In genomic region chr2:187358531-187358930, GRCh38 we compare ENCODE assay signal across 17 cellular contexts.
"Had no signal": no experiment of that assay in that cellular context is flagged by ENCODE, and none has a peak within 500 bp of the region (broad histone marks: within the 10 kb centered on the region; RNA-seq: fewer than 3 reads in every experiment).

No MANE protein-coding gene starts in this region.

- H3K36me3 ChIP-seq: gastrocnemius medialis, prostate gland, right atrium auricular region, WERI-Rb-1 had no signal

- H3K27ac ChIP-seq: body of pancreas, epithelial cell of prostate, gastrocnemius medialis, left ventricle myocardium inferior, prostate gland, right atrium auricular region, tibial artery, WERI-Rb-1 had no signal

- H3K9me3 ChIP-seq: body of pancreas, gastrocnemius medialis, left ventricle myocardium inferior, prostate gland, right atrium auricular region, tibial artery had no signal

- H3K27me3 ChIP-seq: body of pancreas, gastrocnemius medialis, right atrium auricular region, tibial artery had no signal

- H3K4me1 ChIP-seq: body of pancreas, gastrocnemius medialis, prostate gland, right atrium auricular region had no signal

- H3K4me3 ChIP-seq: body of pancreas, gastrocnemius medialis, left ventricle myocardium inferior, prostate gland, right atrium auricular region, tibial artery had no signal

- ATAC-seq: body of pancreas, gastrocnemius medialis had no signal

- DNase-seq: activated CD4-positive, alpha-beta T cell treated with anti-CD3 and anti-CD28 coated beads, Interleukin-2, amount 50 U/mL, for 4 hours; activated gamma-delta T cell treated with Interleukin-2 at 50 U/mL for 16 hours; amniotic stem cell; body of pancreas; gastrocnemius medialis; head of caudate nucleus; left ventricle myocardium inferior; mammary epithelial cell; stimulated activated CD4-positive, alpha-beta T cell treated with anti-CD3 and anti-CD28 coated beads, Interleukin-2, amount 100 ng/mL, for 24 hours; stimulated activated naive CD4-positive, alpha-beta T cell treated with Interleukin-2 at 50 U/mL for 16 hours; T-helper 1 cell; T-helper 9 cell; tibial artery; WERI-Rb-1 had no signal
